In genomic region chr15:65550681-65551098, GRCh38 we compare ENCODE assay signal across 16 cellular contexts. TPM values are rescaled to one million over a fixed set of nuclear protein-coding genes. Genes with fewer than 3 reads are reported as not detected.
DNase-seq lines count a peak whose midpoint lies in the region; ATAC-seq and TF ChIP-seq lines count a peak whose summit lies in the region.
"Had no signal": no experiment of that assay in that cellular context is flagged by ENCODE, and none has a peak within 500 bp of the region (broad histone marks: within the 10 kb centered on the region; RNA-seq: fewer than 3 reads in every experiment).

No MANE protein-coding gene starts in this region.

- H3K36me3 ChIP-seq in Panc1 (ENCODE audit: control insufficient read depth, insufficient read depth, low read length) (peaks cover 3% of the 10 kb centered on the region; the same call in 1 of the 2 replicates), tibial nerve (peaks cover 0 to 19% (median 0%) of the 10 kb centered on the region in 3 donors)
- H3K36me3 ChIP-seq: colonic mucosa had no signal

- H3K27ac ChIP-seq in Panc1 (ENCODE audit: low read length) (no peak overlapping the region), tibial nerve (no peak overlapping the region)
- H3K27ac ChIP-seq: colonic mucosa, HL-60, right atrium auricular region had no signal

- TF ChIP-seq CTCF in Panc1 (IDR thresholded peaks at IDR 0.05) (no peak), endothelial cell (IDR thresholded peaks at IDR 0.05; ENCODE audit: unreplicated experiment) (no peak), neural crest cell (conservative IDR thresholded peaks at IDR 0.05) (no peak), tibial nerve (IDR thresholded peaks at IDR 0.05) (no peak), omental fat pad (IDR thresholded peaks at IDR 0.05) (no peak)

- H3K4me1 ChIP-seq in Panc1 (ENCODE audit: control insufficient read depth, insufficient read depth, low read length) (peaks cover 10% of the 10 kb centered on the region), tibial nerve (peaks cover 0 to 15% (median 8%) of the 10 kb centered on the region in 4 donors)
- H3K4me1 ChIP-seq: colonic mucosa had no signal

- H3K4me3 ChIP-seq in Panc1 (ENCODE audit: low read depth in 2 of 2, low read length in 2 of 2) (no peak overlapping the region), tibial nerve (no peak overlapping the region)
- H3K4me3 ChIP-seq: colonic mucosa, right atrium auricular region had no signal

- H3K27me3 ChIP-seq in Panc1 (ENCODE audit: control insufficient read depth, insufficient read depth, low read length): no peaks in the 10 kb centered on the region
- H3K27me3 ChIP-seq in tibial nerve: no peaks in the 10 kb centered on the region
- H3K27me3 ChIP-seq: colonic mucosa, right atrium auricular region had no signal

- POLR2A ChIA-PET in Panc1 (lab: Charles Lee): interaction anchor here (0.7 kb wide), 1 partner anchor 103 kb away, joined by 3 read pairs; no protein-coding TSS in a partner anchor

- H3K27ac Mint-ChIP-seq in endothelial cell (ENCODE audit: unreplicated experiment): peak overlapping the region; percentile 27
- H3K27ac Mint-ChIP-seq in neural crest cell (ENCODE audit: unreplicated experiment): peak overlapping the region; percentile 86
- H3K27ac Mint-ChIP-seq: activated B cell treated with CpG ODN at 0.5 μM for 24 hours had no signal

- TSS peak; percentile 9 for BruUV-seq in Panc1 (replicated peaks; lab: Mats Ljungman, UMichigan)

- no peak for TF ChIP-seq EP300 in tibial nerve (IDR thresholded peaks at IDR 0.05)

- in situ Hi-C loops in Panc1 (cut with HindIII; ENCODE audit: low pct_unique_long_range_greater_than_20kb, low sequenced_read_pairs): no loop called here

- TF ChIP-seq POLR2A in tibial nerve (IDR thresholded peaks at IDR 0.05): no peak

- H3K9me3 Mint-ChIP-seq in endothelial cell (ENCODE audit: unreplicated experiment): no peaks in the 10 kb centered on the region
- H3K9me3 Mint-ChIP-seq in neural crest cell: no peaks in the 10 kb centered on the region
- H3K9me3 Mint-ChIP-seq: activated B cell treated with CpG ODN at 0.5 μM for 24 hours had no signal

- intact Hi-C loops in Panc1 (cut with micrococcal nuclease; ENCODE audit: unreplicated experiment): no loop called here

- H3K9me3 ChIP-seq in Panc1 (ENCODE audit: control insufficient read depth, insufficient read depth, low read depth, low read length) (no peaks in the 10 kb centered on the region), tibial nerve (no peaks in the 10 kb centered on the region)
- H3K9me3 ChIP-seq: colonic mucosa, right atrium auricular region had no signal

- H3K4me1 Mint-ChIP-seq in endothelial cell (ENCODE audit: unreplicated experiment) (peaks cover 10% of the 10 kb centered on the region), neural crest cell (peaks cover 25% of the 10 kb centered on the region)
- H3K4me1 Mint-ChIP-seq: activated B cell treated with CpG ODN at 0.5 μM for 24 hours had no signal

- CTCF ChIA-PET in Panc1 (lab: Charles Lee): no interaction called here

- DNase-seq in Daoy (ENCODE audit: low read depth): peak; percentile 22
- no peak for DNase-seq in Panc1 (ENCODE audit: low read depth, low spot score)
- no peak for DNase-seq in endothelial cell (ENCODE audit: low spot score)
- no peak for DNase-seq in neural crest cell (ENCODE audit: low read depth, low spot score)
- DNase-seq in tibial nerve (ENCODE audit: low spot score in 2 of 2): no peak
- no peak for DNase-seq in activated naive CD4-positive, alpha-beta T cell treated with Interleukin-2 at 50 U/mL for 16 hours
- no peak for DNase-seq in COLO668 (lab: John Stamatoyannopoulos, UW; ENCODE audit: unreplicated experiment)
- DNase-seq in omental fat pad (ENCODE audit: low spot score): no peak
- DNase-seq: activated B cell treated with CpG ODN at 0.5 μM for 24 hours, activated gamma-delta T cell treated with Interleukin-2 at 50 U/mL for 16 hours, colonic mucosa, NCI-H1092, NCI-H510A treated with DMSO at 0.1 percent for 48 hours had no signal

- H3K27me3 Mint-ChIP-seq in endothelial cell (ENCODE audit: unreplicated experiment) (no peaks in the 10 kb centered on the region), neural crest cell (ENCODE audit: low read depth) (no peaks in the 10 kb centered on the region)
- H3K27me3 Mint-ChIP-seq: activated B cell treated with CpG ODN at 0.5 μM for 24 hours had no signal

- ATAC-seq in Panc1 (no peak), omental fat pad (ENCODE audit: low FRiP score) (no peak)
- ATAC-seq: Right ventricle myocardium inferior had no signal

- WGBS in tibial nerve, 2 donors: 49 to 54% methylated on average over 3 of the region's 3 CpGs

- H3K4me3 Mint-ChIP-seq in endothelial cell (ENCODE audit: unreplicated experiment) (no peak overlapping the region), neural crest cell (no peak overlapping the region)
- H3K4me3 Mint-ChIP-seq: activated B cell treated with CpG ODN at 0.5 μM for 24 hours had no signal

- H3K36me3 Mint-ChIP-seq in endothelial cell (ENCODE audit: low read depth, unreplicated experiment) (peaks cover 22% of the 10 kb centered on the region), neural crest cell (ENCODE audit: low read depth) (peaks cover 13% of the 10 kb centered on the region)

RNA-seq across cellular contexts. Expression of gene HACD3, which starts 20.4 kb away (rescaled TPM):
- 105 and 109 TPM in 2 replicates for total RNA-seq in Daoy (2014; rRNA removed; shearing (Covaris generic))
- total RNA-seq in Panc1 (2021; ENCODE audit: unreplicated experiment) (83.2 TPM), endothelial cell (ENCODE audit: unreplicated experiment) (107 TPM), neural crest cell (147 and 153 TPM in 2 replicates), tibial nerve (10 to 100 TPM; 44.1 to 60.3 (median 49.8) TPM), omental fat pad (10 to 100 TPM; 31.3 to 50.9 (median 36.9) TPM)
- 64.8 TPM for polyA plus RNA-seq in Panc1 (2012; ENCODE audit: insufficient read length)

RNA-seq across cellular contexts. Expression of gene DPP8, which starts 33.2 kb away (rescaled TPM):
- 21.0 and 24.9 TPM in 2 replicates for total RNA-seq in Daoy (2014; rRNA removed; shearing (Covaris generic))
- 36.2 TPM for total RNA-seq in Panc1 (2021; ENCODE audit: unreplicated experiment)
- 18.0 TPM for polyA plus RNA-seq in Panc1 (2012; ENCODE audit: insufficient read length)
- total RNA-seq in endothelial cell (ENCODE audit: unreplicated experiment): 36.6 TPM
- total RNA-seq in neural crest cell: 26.1 and 26.2 TPM in 2 replicates
- 10 to 100 TPM; 31.2 to 49.4 (median 37.6) TPM for total RNA-seq in tibial nerve
- total RNA-seq in omental fat pad: 10 to 100 TPM; 25.1 to 53.3 (median 29.6) TPM
